ENCODE assay signal across 2 cellular contexts in the genomic region with DNA sequence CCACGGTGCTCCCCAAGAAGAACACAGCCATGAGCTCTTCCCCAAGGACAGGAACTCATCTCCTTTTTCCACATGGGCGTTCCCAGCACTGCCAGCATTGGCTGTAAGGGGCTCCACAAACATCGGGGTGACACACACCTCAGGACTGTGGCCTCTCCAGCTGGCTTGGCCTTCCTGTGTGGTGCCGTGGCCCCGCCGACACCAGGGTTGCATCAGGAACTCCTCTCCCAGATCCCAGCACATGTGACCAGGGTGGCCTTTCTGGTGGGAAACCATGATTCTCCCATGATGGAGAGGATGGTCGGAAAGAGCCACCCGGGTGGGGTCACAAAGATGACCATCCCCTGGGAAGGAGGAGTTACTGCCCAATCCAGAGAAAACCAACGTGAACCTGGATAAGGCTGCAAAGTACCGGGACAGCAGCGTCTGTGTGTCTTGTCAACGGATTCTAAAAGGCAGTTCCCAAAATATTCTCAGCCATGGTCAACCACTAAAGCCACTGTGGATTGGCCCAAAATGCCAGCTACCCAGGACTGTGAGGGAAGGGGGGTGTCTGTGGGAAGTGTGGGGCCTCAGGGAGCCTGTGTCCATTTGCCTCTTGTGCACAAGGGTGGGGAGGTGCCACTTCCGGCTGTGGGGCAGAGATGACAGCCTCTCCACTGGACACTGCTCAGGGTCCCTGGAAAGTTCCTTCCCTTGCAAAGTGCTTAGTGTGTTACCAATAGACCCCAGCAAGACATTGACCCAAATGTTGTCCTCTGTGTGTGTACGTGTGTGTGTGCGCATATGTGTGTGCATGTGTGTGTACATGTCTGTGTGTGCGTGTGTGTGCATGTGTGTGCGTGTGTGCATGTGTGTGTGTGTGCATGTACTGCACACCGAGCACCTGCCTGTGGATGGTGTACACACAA.
TF ChIP-seq lines count a peak whose summit lies in the region.

No MANE protein-coding gene starts in this region.

TF ChIP-seq in A549, 52 proteins besides CTCF, POLR2A, EP300 and RAD21:
- TF ChIP-seq HMGXB4 (CRISPR knock-in tag; IDR thresholded peaks at IDR 0.05; ENCODE audit: borderline replicate concordance) = no peak
- TF ChIP-seq HEYL (CRISPR knock-in tag; IDR thresholded peaks at IDR 0.05) = no peak
- TF ChIP-seq CEBPB (IDR thresholded peaks at IDR 0.05) = no peak
- TF ChIP-seq HOXA7 (CRISPR knock-in tag; IDR thresholded peaks at IDR 0.05) = no peak
- TF ChIP-seq USF2 (IDR thresholded peaks at IDR 0.05) = no peak
- no peak for TF ChIP-seq CHD4 (IDR thresholded peaks at IDR 0.05; ENCODE audit: borderline replicate concordance)
- TF ChIP-seq, protein P1, sequence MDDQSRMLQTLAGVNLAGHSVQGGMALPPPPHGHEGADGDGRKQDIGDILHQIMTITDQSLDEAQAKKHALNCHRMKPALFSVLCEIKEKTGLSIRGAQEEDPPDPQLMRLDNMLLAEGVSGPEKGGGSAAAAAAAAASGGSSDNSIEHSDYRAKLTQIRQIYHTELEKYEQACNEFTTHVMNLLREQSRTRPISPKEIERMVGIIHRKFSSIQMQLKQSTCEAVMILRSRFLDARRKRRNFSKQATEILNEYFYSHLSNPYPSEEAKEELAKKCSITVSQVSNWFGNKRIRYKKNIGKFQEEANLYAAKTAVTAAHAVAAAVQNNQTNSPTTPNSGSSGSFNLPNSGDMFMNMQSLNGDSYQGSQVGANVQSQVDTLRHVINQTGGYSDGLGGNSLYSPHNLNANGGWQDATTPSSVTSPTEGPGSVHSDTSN (IDR thresholded peaks at IDR 0.05) = no peak
- no peak for TF ChIP-seq HOXB13 (CRISPR knock-in tag; IDR thresholded peaks at IDR 0.05; ENCODE audit: low read depth)
- no peak for TF ChIP-seq GATA3 (IDR thresholded peaks at IDR 0.05; ENCODE audit: borderline replicate concordance)
- TF ChIP-seq ZSCAN20 (CRISPR knock-in tag; IDR thresholded peaks at IDR 0.05) = no peak
- TF ChIP-seq NPAS2 (CRISPR knock-in tag; IDR thresholded peaks at IDR 0.05; ENCODE audit: borderline replicate concordance) = no peak
- no peak for TF ChIP-seq FOSB (CRISPR knock-in tag; IDR thresholded peaks at IDR 0.05)
- TF ChIP-seq POLR2AphosphoS2 (conservative IDR thresholded peaks at IDR 0.05; ENCODE audit: low read length) = no peak
- TF ChIP-seq, protein P2, sequence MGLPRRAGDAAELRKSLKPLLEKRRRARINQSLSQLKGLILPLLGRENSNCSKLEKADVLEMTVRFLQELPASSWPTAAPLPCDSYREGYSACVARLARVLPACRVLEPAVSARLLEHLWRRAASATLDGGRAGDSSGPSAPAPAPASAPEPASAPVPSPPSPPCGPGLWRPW (IDR thresholded peaks at IDR 0.05) = no peak
- no peak for TF ChIP-seq TFCP2L1 (CRISPR knock-in tag; IDR thresholded peaks at IDR 0.05)
TF ChIP-seq in A549: peak in this region for 0.

TF ChIP-seq in WTC11, 78 proteins besides CTCF, POLR2A, EP300 and RAD21:
- TF ChIP-seq ARID4B (CRISPR knock-in tag; IDR thresholded peaks at IDR 0.05; ENCODE audit: borderline replicate concordance) (no peak), ZNF263 (CRISPR knock-in tag; IDR thresholded peaks at IDR 0.05; ENCODE audit: low read depth) (no peak), ESRRA (CRISPR knock-in tag; IDR thresholded peaks at IDR 0.05; ENCODE audit: borderline replicate concordance) (no peak), NR1H2 (CRISPR knock-in tag; IDR thresholded peaks at IDR 0.05) (no peak), GABPB1 (CRISPR knock-in tag; IDR thresholded peaks at IDR 0.05) (no peak), ETV6 (CRISPR knock-in tag; IDR thresholded peaks at IDR 0.05) (no peak), MXD4 (CRISPR knock-in tag; IDR thresholded peaks at IDR 0.05; ENCODE audit: borderline replicate concordance) (no peak), JUN (CRISPR knock-in tag; IDR thresholded peaks at IDR 0.05) (no peak), ZNF396 (CRISPR knock-in tag; IDR thresholded peaks at IDR 0.05; ENCODE audit: borderline replicate concordance) (no peak)
- TF ChIP-seq, protein P3, sequence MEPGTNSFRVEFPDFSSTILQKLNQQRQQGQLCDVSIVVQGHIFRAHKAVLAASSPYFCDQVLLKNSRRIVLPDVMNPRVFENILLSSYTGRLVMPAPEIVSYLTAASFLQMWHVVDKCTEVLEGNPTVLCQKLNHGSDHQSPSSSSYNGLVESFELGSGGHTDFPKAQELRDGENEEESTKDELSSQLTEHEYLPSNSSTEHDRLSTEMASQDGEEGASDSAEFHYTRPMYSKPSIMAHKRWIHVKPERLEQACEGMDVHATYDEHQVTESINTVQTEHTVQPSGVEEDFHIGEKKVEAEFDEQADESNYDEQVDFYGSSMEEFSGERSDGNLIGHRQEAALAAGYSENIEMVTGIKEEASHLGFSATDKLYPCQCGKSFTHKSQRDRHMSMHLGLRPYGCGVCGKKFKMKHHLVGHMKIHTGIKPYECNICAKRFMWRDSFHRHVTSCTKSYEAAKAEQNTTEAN (CRISPR knock-in tag; IDR thresholded peaks at IDR 0.05) = no peak
- TF ChIP-seq, protein P4, sequence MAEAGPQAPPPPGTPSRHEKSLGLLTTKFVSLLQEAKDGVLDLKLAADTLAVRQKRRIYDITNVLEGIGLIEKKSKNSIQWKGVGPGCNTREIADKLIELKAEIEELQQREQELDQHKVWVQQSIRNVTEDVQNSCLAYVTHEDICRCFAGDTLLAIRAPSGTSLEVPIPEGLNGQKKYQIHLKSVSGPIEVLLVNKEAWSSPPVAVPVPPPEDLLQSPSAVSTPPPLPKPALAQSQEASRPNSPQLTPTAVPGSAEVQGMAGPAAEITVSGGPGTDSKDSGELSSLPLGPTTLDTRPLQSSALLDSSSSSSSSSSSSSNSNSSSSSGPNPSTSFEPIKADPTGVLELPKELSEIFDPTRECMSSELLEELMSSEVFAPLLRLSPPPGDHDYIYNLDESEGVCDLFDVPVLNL (CRISPR knock-in tag; IDR thresholded peaks at IDR 0.05; ENCODE audit: borderline replicate concordance, low read depth) = no peak
- TF ChIP-seq, protein P5, sequence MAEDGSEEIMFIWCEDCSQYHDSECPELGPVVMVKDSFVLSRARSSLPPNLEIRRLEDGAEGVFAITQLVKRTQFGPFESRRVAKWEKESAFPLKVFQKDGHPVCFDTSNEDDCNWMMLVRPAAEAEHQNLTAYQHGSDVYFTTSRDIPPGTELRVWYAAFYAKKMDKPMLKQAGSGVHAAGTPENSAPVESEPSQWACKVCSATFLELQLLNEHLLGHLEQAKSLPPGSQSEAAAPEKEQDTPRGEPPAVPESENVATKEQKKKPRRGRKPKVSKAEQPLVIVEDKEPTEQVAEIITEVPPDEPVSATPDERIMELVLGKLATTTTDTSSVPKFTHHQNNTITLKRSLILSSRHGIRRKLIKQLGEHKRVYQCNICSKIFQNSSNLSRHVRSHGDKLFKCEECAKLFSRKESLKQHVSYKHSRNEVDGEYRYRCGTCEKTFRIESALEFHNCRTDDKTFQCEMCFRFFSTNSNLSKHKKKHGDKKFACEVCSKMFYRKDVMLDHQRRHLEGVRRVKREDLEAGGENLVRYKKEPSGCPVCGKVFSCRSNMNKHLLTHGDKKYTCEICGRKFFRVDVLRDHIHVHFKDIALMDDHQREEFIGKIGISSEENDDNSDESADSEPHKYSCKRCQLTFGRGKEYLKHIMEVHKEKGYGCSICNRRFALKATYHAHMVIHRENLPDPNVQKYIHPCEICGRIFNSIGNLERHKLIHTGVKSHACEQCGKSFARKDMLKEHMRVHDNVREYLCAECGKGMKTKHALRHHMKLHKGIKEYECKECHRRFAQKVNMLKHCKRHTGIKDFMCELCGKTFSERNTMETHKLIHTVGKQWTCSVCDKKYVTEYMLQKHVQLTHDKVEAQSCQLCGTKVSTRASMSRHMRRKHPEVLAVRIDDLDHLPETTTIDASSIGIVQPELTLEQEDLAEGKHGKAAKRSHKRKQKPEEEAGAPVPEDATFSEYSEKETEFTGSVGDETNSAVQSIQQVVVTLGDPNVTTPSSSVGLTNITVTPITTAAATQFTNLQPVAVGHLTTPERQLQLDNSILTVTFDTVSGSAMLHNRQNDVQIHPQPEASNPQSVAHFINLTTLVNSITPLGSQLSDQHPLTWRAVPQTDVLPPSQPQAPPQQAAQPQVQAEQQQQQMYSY (CRISPR knock-in tag; IDR thresholded peaks at IDR 0.05) = no peak
- TF ChIP-seq, protein P6, sequence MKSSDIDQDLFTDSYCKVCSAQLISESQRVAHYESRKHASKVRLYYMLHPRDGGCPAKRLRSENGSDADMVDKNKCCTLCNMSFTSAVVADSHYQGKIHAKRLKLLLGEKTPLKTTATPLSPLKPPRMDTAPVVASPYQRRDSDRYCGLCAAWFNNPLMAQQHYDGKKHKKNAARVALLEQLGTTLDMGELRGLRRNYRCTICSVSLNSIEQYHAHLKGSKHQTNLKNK (CRISPR knock-in tag; IDR thresholded peaks at IDR 0.05) = no peak
